Comparison of ENCODE assay signal across 10 cellular contexts in the genomic region with DNA sequence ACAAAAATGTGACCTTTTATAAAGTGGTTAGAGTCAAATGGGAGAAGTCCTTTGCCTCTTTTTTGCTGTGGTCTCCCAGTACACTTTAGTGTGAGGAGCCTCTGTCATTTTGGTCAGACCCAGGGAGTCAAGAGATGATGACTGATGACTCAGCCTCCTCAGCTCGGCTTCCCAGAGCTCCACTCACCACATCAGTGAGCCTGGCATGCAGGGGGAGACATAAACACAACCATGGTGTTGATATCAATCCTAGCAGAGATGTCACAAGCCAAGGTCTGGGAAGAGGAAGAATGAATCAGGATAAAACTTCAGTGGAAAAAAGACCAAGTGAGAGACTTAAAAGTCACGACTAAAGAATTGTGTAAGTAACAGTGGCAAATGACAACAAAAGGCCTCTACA. TPM values are rescaled to one million over a fixed set of nuclear protein-coding genes. Genes with fewer than 3 reads are reported as not detected.
A peak's percentile ranks its signal among the peaks of the same experiment; 100 is the strongest.
DNase-seq lines count a peak whose midpoint lies in the region; ATAC-seq, FAIRE-seq and TF ChIP-seq lines count a peak whose summit lies in the region.
"Had no signal": no experiment of that assay in that cellular context is flagged by ENCODE, and none has a peak within 500 bp of the region (broad histone marks: within the 10 kb centered on the region; RNA-seq: fewer than 3 reads in every experiment).

No MANE protein-coding gene starts in this region.

- H3K9me3 ChIP-seq in body of pancreas, result peaks cover 0 to 6% (median 0%) of the 10 kb centered on the region in 3 donors
- H3K9me3 ChIP-seq in lower lobe of right lung, result no peaks in the 10 kb centered on the region

- ATAC-seq in body of pancreas, result peak; percentile 55
- peak; percentile 14 to 46 for ATAC-seq in lower lobe of right lung
- no peak for ATAC-seq in HG03565 (IDR thresholded peaks at IDR 0.05; ENCODE audit: unreplicated experiment)
- no peak for ATAC-seq in HG03159 (IDR thresholded peaks at IDR 0.05; ENCODE audit: unreplicated experiment)

- no peaks in the 10 kb centered on the region for H3K4me1 ChIP-seq in body of pancreas
- H3K4me1 ChIP-seq in lower lobe of right lung, result peaks cover 8% of the 10 kb centered on the region

- WGBS in body of pancreas, 2 donors, result 46 to 52% methylated on average over 2 of the region's 2 CpGs

- intact Hi-C loops in body of pancreas (cut with DNase I), result no loop called here
- intact Hi-C loops in lower lobe of right lung (cut with DNase I), result no loop called here
- intact Hi-C loops in dorsolateral prefrontal cortex (cut with DNase I), result no loop called here

- no peaks in the 10 kb centered on the region for H3K27me3 ChIP-seq in body of pancreas
- H3K27me3 ChIP-seq in lower lobe of right lung (ENCODE audit: low read depth), result no peaks in the 10 kb centered on the region
- H3K27me3 ChIP-seq in dorsolateral prefrontal cortex, result peaks cover 0 to 4% (median 0%) of the 10 kb centered on the region in 45 donors

- TF ChIP-seq CTCF in body of pancreas (IDR thresholded peaks at IDR 0.05), result no peak
- no peak for TF ChIP-seq CTCF in lower lobe of right lung (IDR thresholded peaks at IDR 0.05)
- no peak for TF ChIP-seq CTCF in dorsolateral prefrontal cortex (IDR thresholded peaks at IDR 0.05 in 54 of 56, conservative IDR thresholded peaks at IDR 0.05 in 2 of 56; ENCODE audit: low read depth in 1 of 56, partially characterized antibody in 56 of 56)

- peak; percentile 86 for DNase-seq in AG20443 (ENCODE audit: low spot score)
- DNase-seq in HTR-8/SVneo (ENCODE audit: insufficient read length, low spot score), result peak; percentile 68
- DNase-seq in body of pancreas, result peak in 1 of 4 donors; percentile 51
- DNase-seq in lower lobe of right lung, result no peak
- no peak for DNase-seq in NCI-H1105 treated with DMSO at 0.1 percent for 48 hours (lab: John Stamatoyannopoulos, UW)
- no peak for DNase-seq in dorsolateral prefrontal cortex
- DNase-seq: NCI-H774 had no signal

- TF ChIP-seq POLR2A in body of pancreas (IDR thresholded peaks at IDR 0.05), result no peak

- H3K36me3 ChIP-seq in body of pancreas (replicated peaks in 1 of 2; ENCODE audit: insufficient read depth in 1 of 2, low read depth in 2 of 2), result no peaks in the 10 kb centered on the region
- no peaks in the 10 kb centered on the region for H3K36me3 ChIP-seq in lower lobe of right lung

- H3K4me3 ChIP-seq in body of pancreas (no peak overlapping the region), lower lobe of right lung (no peak overlapping the region), dorsolateral prefrontal cortex (no peak overlapping the region)

- no peak for FAIRE-seq in HTR-8/SVneo (lab: Jason Lieb, UNC)
- FAIRE-seq: GM18507 had no signal

- H3K27ac ChIP-seq in body of pancreas (peak overlapping the region in 2 of 4 donors; percentile 26 to 40), lower lobe of right lung (no peak overlapping the region), dorsolateral prefrontal cortex (peak overlapping the region in 1 of 59 donors; percentile 19)

RNA-seq across cellular contexts. Expression of gene TFAM, which starts 50.1 kb away (rescaled TPM):
- 10 to 100 TPM in 1 of 2 donors, 1 to 10 TPM in 1; 2.6 to 10.1 TPM for total RNA-seq in body of pancreas
- 25.9 TPM for total RNA-seq in lower lobe of right lung
- 10 to 100 TPM; 17.3 to 34.6 (median 24.2) TPM for total RNA-seq in dorsolateral prefrontal cortex

Comparison
In these comparisons a context has a peak if more than half of its experiments do, and no peak if none do; other contexts are left out.
1. DNase-seq: peak in AG20443 (single experiment) and HTR-8/SVneo (single experiment); none in lower lobe of right lung (single experiment), NCI-H1105 treated with DMSO at 0.1 percent for 48 hours (single experiment) and dorsolateral prefrontal cortex (0 of 10).
2. ATAC-seq: peak in body of pancreas (single experiment) and lower lobe of right lung (2 of 2); none in HG03565 (single experiment) and HG03159 (single experiment).